ENCODE assay signal across 24 cellular contexts in genomic region chr15:26243382-26243781, GRCh38.
"Had no signal": no experiment of that assay in that cellular context is flagged by ENCODE, and none has a peak within 500 bp of the region (broad histone marks: within the 10 kb centered on the region; RNA-seq: fewer than 3 reads in every experiment).

No MANE protein-coding gene starts in this region.

- H3K27ac ChIP-seq: WERI-Rb-1 had no signal

- DNase-seq: activated CD4-positive, alpha-beta memory T cell treated with anti-CD3 and anti-CD28 coated beads for 36 hours; activated CD4-positive, alpha-beta T cell treated with anti-CD3 and anti-CD28 coated beads for 4 hours; activated CD4-positive, alpha-beta T cell treated with anti-CD3 and anti-CD28 coated beads, Interleukin-2, amount 50 U/mL, for 1 hour; activated CD8-positive, alpha-beta memory T cell treated with anti-CD3 and anti-CD28 coated beads for 24 hours; activated CD8-positive, alpha-beta memory T cell treated with anti-CD3 and anti-CD28 coated beads, Interleukin-2, amount 10 ng/mL, durations not matched to agents 7 days and 5 days; activated CD8-positive, alpha-beta memory T cell treated with anti-CD3 and anti-CD28 coated beads, Interleukin-2, amount 50 U/mL, for 48 hours; activated effector memory CD4-positive, alpha-beta T cell treated with Interleukin-2 at 50 U/mL for 16 hours; activated naive CD4-positive, alpha-beta T cell treated with anti-CD3 and anti-CD28 coated beads, Interleukin-2, amount 10 ng/mL, durations not matched to agents 7 days and 5 days; activated naive CD8-positive, alpha-beta T cell treated with anti-CD3 and anti-CD28 coated beads, Interleukin-2, amount 50 U/mL, for 24 hours; activated T-cell treated with anti-CD3 and anti-CD28 coated beads, Interleukin-2, amount 50 U/mL, for 48 hours; cerebellar nuclear complex; Karpas-422; NCI-H1105 treated with DMSO at 0.1 percent for 48 hours; NCI-H1436 treated with DMSO at 0.1 percent for 48 hours; NCI-H1694 treated with DMSO at 0.1 percent for 48 hours; NCI-H2029; NCI-H510A; NCI-H526; NCI-H748 treated with DMSO at 0.1 percent for 48 hours; OCI-M1; Right ventricle myocardium superior; T1000; WERI-Rb-1 had no signal

- ATAC-seq: activated CD4-positive, CD25-positive, alpha-beta regulatory T cell treated with anti-CD3 and anti-CD28 coated beads, Interleukin-2, amount 50 U/mL, for 24 hours; activated CD8-positive, alpha-beta memory T cell treated with anti-CD3 and anti-CD28 coated beads, Interleukin-2, amount 10 ng/mL, durations not matched to agents 7 days and 5 days; activated naive CD8-positive, alpha-beta T cell treated with anti-CD3 and anti-CD28 coated beads, Interleukin-2, amount 50 U/mL, for 24 hours had no signal

- H3K36me3 ChIP-seq: WERI-Rb-1 had no signal
